ENCODE assay signal across 8 cellular contexts in the genomic region with DNA sequence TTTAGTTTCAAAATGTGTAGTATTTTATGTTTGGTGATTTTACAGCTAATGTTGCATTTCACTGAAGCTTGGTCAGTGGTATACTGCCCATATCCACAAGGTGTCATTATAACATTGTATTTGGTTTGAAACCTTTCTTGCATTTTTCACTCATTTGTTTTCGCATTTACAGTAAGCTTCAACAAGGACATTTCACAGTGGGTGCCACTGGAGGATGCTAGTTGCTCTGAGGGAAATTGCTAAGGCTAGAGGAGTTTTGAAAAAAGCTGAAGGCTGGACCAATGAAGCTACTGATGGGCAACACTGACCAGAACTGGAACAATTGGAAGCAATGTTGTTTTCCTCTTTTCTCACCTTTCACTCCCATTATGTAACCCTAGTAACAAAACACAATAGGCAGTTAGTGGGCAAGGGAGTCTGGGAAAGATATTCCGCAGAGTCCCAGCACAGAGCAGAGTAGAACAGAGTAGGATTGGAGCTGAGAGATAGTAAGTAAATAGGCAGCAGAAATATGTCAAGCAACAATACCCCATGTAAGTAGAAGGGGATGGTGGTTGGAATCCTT. TPM values are rescaled to one million over a fixed set of nuclear protein-coding genes. Genes with fewer than 3 reads are reported as not detected.
DNase-seq lines count a peak whose midpoint lies in the region; ATAC-seq and TF ChIP-seq lines count a peak whose summit lies in the region.

No MANE protein-coding gene starts in this region.

- H3F3A ChIP-seq in DOHH2 (ENCODE audit: control insufficient read depth, insufficient read depth) = no peaks in the 10 kb centered on the region

- H3K36me3 Mint-ChIP-seq in nephron (ENCODE audit: low read depth) = no peaks in the 10 kb centered on the region

- H3K4me1 ChIP-seq in DOHH2 (ENCODE audit: control insufficient read depth, low read length) = no peaks in the 10 kb centered on the region

- no peak overlapping the region for H3K4me2 ChIP-seq in DOHH2 (ENCODE audit: low read length)

- ATAC-seq in GM21390 (IDR thresholded peaks at IDR 0.05; ENCODE audit: unreplicated experiment) (peak; percentile 77), esophagus mucosa (peak; percentile 89)

- no peaks in the 10 kb centered on the region for H3K36me3 ChIP-seq in DOHH2 (ENCODE audit: control insufficient read depth, low read length)

- no peaks in the 10 kb centered on the region for H3K9me3 Mint-ChIP-seq in nephron

- H3K9me3 ChIP-seq in DOHH2 (ENCODE audit: control insufficient read depth, insufficient read depth, low read length) = no peaks in the 10 kb centered on the region

- H3K27ac Mint-ChIP-seq in nephron = no peak overlapping the region

- TF ChIP-seq CTCF in DOHH2 (IDR thresholded peaks at IDR 0.05; ENCODE audit: low read depth, low read length, poor library complexity, severe bottlenecking) (peak; percentile 70), nephron (IDR thresholded peaks at IDR 0.05; ENCODE audit: unreplicated experiment in 3 of 3) (peak; percentile 73 to 91 (median 84))

- H3K9me2 ChIP-seq in DOHH2 (replicated peaks; ENCODE audit: control insufficient read depth, low read length) = no peaks in the 10 kb centered on the region

- no peaks in the 10 kb centered on the region for H3K27me3 Mint-ChIP-seq in nephron (ENCODE audit: low read depth)

- H3K27me3 ChIP-seq in DOHH2 (ENCODE audit: control insufficient read depth, low read length) = 0 out of 2 replicates have a peak, but pooled peaks cover 3% of the 10 kb centered on the region

- H3K79me2 ChIP-seq in DOHH2 (ENCODE audit: control insufficient read depth, low read length) = no peaks in the 10 kb centered on the region

- H3K4me3 Mint-ChIP-seq in nephron = no peak overlapping the region

- no peaks in the 10 kb centered on the region for H3K4me1 Mint-ChIP-seq in nephron

- DNase-seq in Jurkat, Clone E6-1 (ENCODE audit: low read depth, low spot score) = peak; percentile 17
- peak; percentile 41 for DNase-seq in RPMI7951 (ENCODE audit: low read depth)
- no peak for DNase-seq in central memory CD4-positive, alpha-beta T cell
- no peak for DNase-seq in activated CD8-positive, alpha-beta memory T cell treated with anti-CD3 and anti-CD28 coated beads for 24 hours

- H4K20me1 ChIP-seq in DOHH2 (ENCODE audit: control insufficient read depth, insufficient read depth, low read depth, low read length) = no peaks in the 10 kb centered on the region

- H3K4me3 ChIP-seq in DOHH2 (ENCODE audit: low read length) = no peak overlapping the region
- no peak overlapping the region for H3K4me3 ChIP-seq in Jurkat, Clone E6-1 (ENCODE audit: low read length)

- no peak overlapping the region for H3K27ac ChIP-seq in DOHH2 (ENCODE audit: low read depth, low read length)

RNA-seq across cellular contexts. Expression of a gene that starts 23.6 kb away (rescaled TPM):
- polyA plus RNA-seq in Jurkat, Clone E6-1 (2012; ENCODE audit: insufficient read depth, insufficient read length) = 198 TPM
- total RNA-seq in RPMI7951 (2014; rRNA removed; shearing (Covaris generic)) = 165 and 176 TPM in 2 replicates
- total RNA-seq in esophagus mucosa = 73.1 TPM

Comparison
In these comparisons a context has a peak if more than half of its experiments do, and no peak if none do; other contexts are left out.
1. DNase-seq: peak in Jurkat, Clone E6-1 (single experiment) and RPMI7951 (single experiment); none in central memory CD4-positive, alpha-beta T cell (single experiment) and activated CD8-positive, alpha-beta memory T cell treated with anti-CD3 and anti-CD28 coated beads for 24 hours (single experiment).